In genomic region chr1:208231929-208232360, GRCh38 we compare ENCODE assay signal across 9 cellular contexts. TPM values are rescaled to one million over a fixed set of nuclear protein-coding genes. Genes with fewer than 3 reads are reported as not detected.
DNase-seq lines count a peak whose midpoint lies in the region; ATAC-seq and TF ChIP-seq lines count a peak whose summit lies in the region.
"Had no signal": no experiment of that assay in that cellular context is flagged by ENCODE, and none has a peak within 500 bp of the region (broad histone marks: within the 10 kb centered on the region; RNA-seq: fewer than 3 reads in every experiment).

No MANE protein-coding gene starts in this region.

- POLR2A ChIA-PET in PC-3 (lab: Charles Lee; ENCODE audit: unreplicated experiment), result no interaction called here
- POLR2A ChIA-PET in activated CD8-positive, alpha-beta T cell treated with anti-CD3 and anti-CD28 coated beads, Interleukin-2, amount 10 ng/mL, durations not matched to agents 7 days and 5 days (lab: Charles Lee), result no interaction called here

- peaks cover 55% of the 10 kb centered on the region for H3K27me3 Mint-ChIP-seq in activated CD8-positive, alpha-beta T cell treated with anti-CD3 and anti-CD28 coated beads, Interleukin-2, amount 10 ng/mL, durations not matched to agents 7 days and 5 days (ENCODE audit: low read depth)

- H3K4me1 Mint-ChIP-seq in activated CD8-positive, alpha-beta T cell treated with anti-CD3 and anti-CD28 coated beads, Interleukin-2, amount 10 ng/mL, durations not matched to agents 7 days and 5 days (ENCODE audit: low read depth), result peaks cover 18% of the 10 kb centered on the region

- H3K4me1 ChIP-seq in GM23248 (ENCODE audit: insufficient read depth) (peaks cover 22% of the 10 kb centered on the region), PC-3 (ENCODE audit: insufficient read depth, low read length) (peaks cover 23% of the 10 kb centered on the region), rectal smooth muscle tissue (ENCODE audit: control insufficient read depth, insufficient read depth, low read length) (peaks cover 50% of the 10 kb centered on the region)

- H3K9me2 ChIP-seq in GM23248 (ENCODE audit: insufficient read depth) (no peaks in the 10 kb centered on the region), PC-3 (replicated peaks; ENCODE audit: low read length) (no peaks in the 10 kb centered on the region)

- in situ Hi-C loops in GM23248 (cut with MboI), result loop anchor here (25.0 kb wide), 1 partner anchor 95 kb away; no protein-coding TSS in a partner anchor

- DNase-seq in GM23248, result peak; percentile 36
- DNase-seq in PC-3, result peak; percentile 86
- peak; percentile 83 for DNase-seq in fibroblast of gingiva (ENCODE audit: low read depth)
- DNase-seq in NCI-H524 treated with DMSO at 0.1 percent for 48 hours (lab: John Stamatoyannopoulos, UW), result no peak
- DNase-seq in activated CD8-positive, alpha-beta T cell treated with anti-CD3 and anti-CD28 coated beads, Interleukin-2, amount 10 ng/mL, durations not matched to agents 7 days and 5 days, result no peak
- DNase-seq: activated CD4-positive, alpha-beta T cell treated with anti-CD3 and anti-CD28 coated beads, Interleukin-2, amount 10 ng/mL, durations not matched to agents 7 days and 5 days had no signal

- H3K9ac ChIP-seq in GM23248 (no peak overlapping the region), PC-3 (ENCODE audit: low read length) (no peak overlapping the region), rectal smooth muscle tissue (ENCODE audit: low read length) (no peak overlapping the region)

- H3K9me3 Mint-ChIP-seq in activated CD8-positive, alpha-beta T cell treated with anti-CD3 and anti-CD28 coated beads, Interleukin-2, amount 10 ng/mL, durations not matched to agents 7 days and 5 days (ENCODE audit: insufficient read depth), result no peaks in the 10 kb centered on the region
- H3K9me3 Mint-ChIP-seq: activated CD4-positive, alpha-beta T cell treated with anti-CD3 and anti-CD28 coated beads, Interleukin-2, amount 10 ng/mL, durations not matched to agents 7 days and 5 days had no signal

- H3K79me2 ChIP-seq in GM23248 (ENCODE audit: insufficient read depth) (peaks cover 75% of the 10 kb centered on the region), PC-3 (ENCODE audit: low read length) (peaks cover 33% of the 10 kb centered on the region)

- H4K20me1 ChIP-seq in GM23248 (ENCODE audit: insufficient read depth), result no peaks in the 10 kb centered on the region
- H4K20me1 ChIP-seq in PC-3 (ENCODE audit: low read length), result 0 out of 2 replicates have a peak, but pooled peaks cover 7% of the 10 kb centered on the region

- 64 to 79% methylated on average over 2 of the region's 2 CpGs for WGBS in GM23248 (ENCODE audit: low coverage in 1 of 2, low lambda C conversion rate in 2 of 2, missing lambda C conversion rate in 2 of 2), 2 experiments

- intact Hi-C loops in PC-3 (cut with micrococcal nuclease), result no loop called here

- H3K9me3 ChIP-seq in GM23248 (ENCODE audit: low read depth), result no peaks in the 10 kb centered on the region
- H3K9me3 ChIP-seq in PC-3 (ENCODE audit: low read length), result no peaks in the 10 kb centered on the region

- ATAC-seq in PC-3 (peak; percentile 78), HG02759 (IDR thresholded peaks at IDR 0.05; ENCODE audit: unreplicated experiment) (no peak), GM18858 (IDR thresholded peaks at IDR 0.05; ENCODE audit: unreplicated experiment) (no peak)
- ATAC-seq in activated CD8-positive, alpha-beta T cell treated with anti-CD3 and anti-CD28 coated beads, Interleukin-2, amount 10 ng/mL, durations not matched to agents 7 days and 5 days, result no peak

- H3F3A ChIP-seq in GM23248 (ENCODE audit: insufficient read depth) (no peaks in the 10 kb centered on the region), PC-3 (ENCODE audit: low read length, unreplicated experiment) (no peaks in the 10 kb centered on the region)

- H2AFZ ChIP-seq in GM23248, result no peak overlapping the region
- no peak overlapping the region for H2AFZ ChIP-seq in PC-3 (ENCODE audit: low read length)

- no peaks in the 10 kb centered on the region for H3K36me3 ChIP-seq in GM23248 (ENCODE audit: low read depth)
- H3K36me3 ChIP-seq in PC-3 (ENCODE audit: low read depth, low read length), result no peaks in the 10 kb centered on the region
- H3K36me3 ChIP-seq in rectal smooth muscle tissue (ENCODE audit: control insufficient read depth, insufficient read depth, low read length), result no peaks in the 10 kb centered on the region

- no TSS peak for BruUV-seq in PC-3 (replicated peaks; lab: Mats Ljungman, UMichigan)

- H3K27ac ChIP-seq in GM23248 (no peak overlapping the region), PC-3 (ENCODE audit: low read length) (peak overlapping the region; percentile 31), rectal smooth muscle tissue (ENCODE audit: low read depth, low read length) (peak overlapping the region; percentile 48)

- H3K27me3 ChIP-seq in GM23248 (replicated peaks; ENCODE audit: insufficient read depth) (no peaks in the 10 kb centered on the region), PC-3 (ENCODE audit: low read length) (no peaks in the 10 kb centered on the region), rectal smooth muscle tissue (ENCODE audit: control insufficient read depth, insufficient read depth, low read length) (no peaks in the 10 kb centered on the region)

- H3K4me3 ChIP-seq in GM23248 (no peak overlapping the region), PC-3 (ENCODE audit: low read length) (no peak overlapping the region), rectal smooth muscle tissue (ENCODE audit: low read length) (no peak overlapping the region)

- H3K4me3 Mint-ChIP-seq in activated CD8-positive, alpha-beta T cell treated with anti-CD3 and anti-CD28 coated beads, Interleukin-2, amount 10 ng/mL, durations not matched to agents 7 days and 5 days, result no peak overlapping the region
- H3K4me3 Mint-ChIP-seq: activated CD4-positive, alpha-beta T cell treated with anti-CD3 and anti-CD28 coated beads, Interleukin-2, amount 10 ng/mL, durations not matched to agents 7 days and 5 days had no signal

- no peak overlapping the region for H3K27ac Mint-ChIP-seq in activated CD8-positive, alpha-beta T cell treated with anti-CD3 and anti-CD28 coated beads, Interleukin-2, amount 10 ng/mL, durations not matched to agents 7 days and 5 days
- H3K27ac Mint-ChIP-seq: activated CD4-positive, alpha-beta T cell treated with anti-CD3 and anti-CD28 coated beads, Interleukin-2, amount 10 ng/mL, durations not matched to agents 7 days and 5 days had no signal

- H3K4me2 ChIP-seq in GM23248 (ENCODE audit: unreplicated experiment), result no peak overlapping the region
- H3K4me2 ChIP-seq in PC-3 (ENCODE audit: low read length), result peak overlapping the region; percentile 40

- TF ChIP-seq CTCF in PC-3 (conservative IDR thresholded peaks at IDR 0.05; ENCODE audit: low read depth, low read length), result no peak

- H3K36me3 Mint-ChIP-seq in activated CD8-positive, alpha-beta T cell treated with anti-CD3 and anti-CD28 coated beads, Interleukin-2, amount 10 ng/mL, durations not matched to agents 7 days and 5 days (ENCODE audit: low read depth), result no peaks in the 10 kb centered on the region

- CTCF ChIA-PET in PC-3 (lab: Charles Lee), result interaction anchor here (0.7 kb wide), 1 partner anchor 210 kb away, joined by 3 read pairs; no protein-coding TSS in a partner anchor
- CTCF ChIA-PET in activated CD8-positive, alpha-beta T cell treated with anti-CD3 and anti-CD28 coated beads, Interleukin-2, amount 10 ng/mL, durations not matched to agents 7 days and 5 days (lab: Charles Lee), result interaction anchor here (1.0 to 6.3 kb wide), 2 partner anchors 8 to 13 kb away, joined by 4 to 47 read pairs; partner anchors contain the start of gene PLXNA2

RNA-seq across cellular contexts. Expression of gene PLXNA2, which starts 12.2 kb away (rescaled TPM):
- total RNA-seq in GM23248 (2014; rRNA removed; shearing (Covaris generic)), result 5.4 and 6.4 TPM in 2 replicates
- 3.5 and 3.7 TPM in 2 replicates for polyA plus RNA-seq in GM23248 (2016; fragmentation: Nextera tagmentation; extraction: Ambion mirVana)
- total RNA-seq in PC-3 (2014; rRNA removed), result 15.8 and 16.2 TPM in 2 replicates
- total RNA-seq in activated CD8-positive, alpha-beta T cell treated with anti-CD3 and anti-CD28 coated beads, Interleukin-2, amount 10 ng/mL, durations not matched to agents 7 days and 5 days, result 1 to 10 TPM in 1 of 2 experiments, under 1 TPM in 1; 0.84 to 1.6 TPM

Comparison
In these comparisons a context has a peak if more than half of its experiments do, and no peak if none do; other contexts are left out.
1. DNase-seq: peak in GM23248 (single experiment), PC-3 (single experiment) and fibroblast of gingiva (single experiment); none in NCI-H524 treated with DMSO at 0.1 percent for 48 hours (single experiment) and activated CD8-positive, alpha-beta T cell treated with anti-CD3 and anti-CD28 coated beads, Interleukin-2, amount 10 ng/mL, durations not matched to agents 7 days and 5 days (single experiment).